ENCODE assay signal across 31 cellular contexts in the genomic region with DNA sequence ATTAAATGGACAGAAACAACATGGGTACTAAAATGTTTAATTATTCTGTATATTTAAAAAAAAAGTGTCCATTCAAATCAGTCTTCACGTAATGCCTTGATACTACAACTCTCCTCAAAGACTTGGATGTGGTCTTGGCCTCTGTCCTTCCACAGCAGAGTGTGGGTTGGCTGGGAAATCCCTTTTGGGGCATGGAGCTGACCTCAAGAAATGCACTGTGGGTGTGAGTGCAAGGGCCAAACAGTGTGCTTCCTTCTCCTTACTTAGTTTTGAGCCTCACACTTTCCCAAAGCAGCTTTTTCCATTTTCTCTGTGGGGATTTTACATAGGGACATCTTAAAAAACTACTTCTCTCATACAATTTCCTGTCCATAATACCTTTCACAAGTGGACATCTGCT.
"Had no signal": no experiment of that assay in that cellular context is flagged by ENCODE, and none has a peak within 500 bp of the region (broad histone marks: within the 10 kb centered on the region; RNA-seq: fewer than 3 reads in every experiment).

No MANE protein-coding gene starts in this region.

- H3K27ac ChIP-seq: heart right ventricle, hepatocyte, lower lobe of right lung, pancreas, prostate gland, sigmoid colon, stomach, testis, thyroid gland, transverse colon, upper lobe of left lung, vagina had no signal

- H3K9me3 ChIP-seq: heart right ventricle, lower lobe of right lung, pancreas, prostate gland, sigmoid colon, stomach, testis, thyroid gland, transverse colon, upper lobe of left lung, vagina had no signal

- H2AFZ ChIP-seq: hepatocyte had no signal

- ATAC-seq: left colon; lower lobe of right lung; naive thymus-derived CD8-positive, alpha-beta T cell; pancreas; right cardiac atrium; stimulated activated naive B cell treated with anti-CD40 and anti-IgM and Interleukin-4, amounts not matched to agents 10 μg/mL and 1 μg/mL and 100 μg/mL, for 72 hours; stimulated activated naive CD8-positive, alpha-beta T cell treated with anti-CD3 and anti-CD28 coated beads, Interleukin-15, Interleukin-2, amounts not matched to agents 100 U/mL and 50 U/mL, for 24 hours had no signal

- H3K27me3 Mint-ChIP-seq: stimulated activated naive B cell treated with anti-CD40 and anti-IgM and Interleukin-4, amounts not matched to agents 10 μg/mL and 1 μg/mL and 100 μg/mL, for 72 hours had no signal

- H3K9me3 Mint-ChIP-seq: mesothelial cell of epicardium, nephron had no signal

- H3K4me2 ChIP-seq: hepatocyte, smooth muscle cell had no signal

- H3K4me3 ChIP-seq: heart right ventricle, hepatocyte, lower lobe of right lung, pancreas, prostate gland, sigmoid colon, smooth muscle cell, stomach, testis, thyroid gland, transverse colon, upper lobe of left lung, vagina had no signal

- H3K4me1 Mint-ChIP-seq: immature natural killer cell; naive thymus-derived CD8-positive, alpha-beta T cell; nephron; stimulated activated naive B cell treated with anti-CD40 and anti-IgM and Interleukin-4, amounts not matched to agents 10 μg/mL and 1 μg/mL and 100 μg/mL, for 72 hours had no signal

- H3K36me3 ChIP-seq: heart right ventricle, lower lobe of right lung, pancreas, prostate gland, sigmoid colon, stomach, thyroid gland, transverse colon, upper lobe of left lung, vagina had no signal

- H3K79me2 ChIP-seq: hepatocyte had no signal

- H3K4me1 ChIP-seq: heart right ventricle, lower lobe of right lung, pancreas, prostate gland, sigmoid colon, stomach, testis, thyroid gland, transverse colon, upper lobe of left lung had no signal

- H3K27ac Mint-ChIP-seq: immature natural killer cell; mesothelial cell of epicardium; naive thymus-derived CD8-positive, alpha-beta T cell; nephron; stimulated activated naive B cell treated with anti-CD40 and anti-IgM and Interleukin-4, amounts not matched to agents 10 μg/mL and 1 μg/mL and 100 μg/mL, for 72 hours had no signal

- H3K27me3 ChIP-seq: heart right ventricle, hepatocyte, pancreas, sigmoid colon, stomach, testis, thyroid gland, transverse colon, upper lobe of left lung, vagina had no signal

- H3K4me3 Mint-ChIP-seq: immature natural killer cell; mesothelial cell of epicardium; naive thymus-derived CD8-positive, alpha-beta T cell; nephron; neural crest cell; stimulated activated naive B cell treated with anti-CD40 and anti-IgM and Interleukin-4, amounts not matched to agents 10 μg/mL and 1 μg/mL and 100 μg/mL, for 72 hours had no signal

- FAIRE-seq: islet of Langerhans, kidney, pancreas had no signal

- DNase-seq: heart right ventricle; immature natural killer cell; kidney; left colon; lower lobe of right lung; mammary epithelial cell; mesendoderm; naive thymus-derived CD8-positive, alpha-beta T cell; nucleus accumbens; pancreas; posterior cingulate gyrus; retina; right cardiac atrium; sigmoid colon; stimulated activated CD4-positive, alpha-beta T cell treated with anti-CD3 and anti-CD28 coated beads, Interleukin-2, amount 100 ng/mL, for 24 hours; stimulated activated CD4-positive, alpha-beta T cell treated with anti-CD3 and anti-CD28 coated beads, Interleukin-4, amount 100 ng/mL, for 1 hour; stimulated activated naive B cell treated with anti-CD40 and anti-IgM and Interleukin-4, amounts not matched to agents 10 μg/mL and 1 μg/mL and 100 μg/mL, for 72 hours; stimulated activated naive CD8-positive, alpha-beta T cell treated with anti-CD3 and anti-CD28 coated beads, Interleukin-15, Interleukin-2, amounts not matched to agents 100 U/mL and 50 U/mL, for 24 hours; stomach; testis; thyroid gland; transverse colon; upper lobe of left lung had no signal

- H3K36me3 Mint-ChIP-seq: immature natural killer cell; mesothelial cell of epicardium; naive thymus-derived CD8-positive, alpha-beta T cell; stimulated activated naive B cell treated with anti-CD40 and anti-IgM and Interleukin-4, amounts not matched to agents 10 μg/mL and 1 μg/mL and 100 μg/mL, for 72 hours had no signal
